1 cellular context compared by ENCODE assay signal in the genomic region with DNA sequence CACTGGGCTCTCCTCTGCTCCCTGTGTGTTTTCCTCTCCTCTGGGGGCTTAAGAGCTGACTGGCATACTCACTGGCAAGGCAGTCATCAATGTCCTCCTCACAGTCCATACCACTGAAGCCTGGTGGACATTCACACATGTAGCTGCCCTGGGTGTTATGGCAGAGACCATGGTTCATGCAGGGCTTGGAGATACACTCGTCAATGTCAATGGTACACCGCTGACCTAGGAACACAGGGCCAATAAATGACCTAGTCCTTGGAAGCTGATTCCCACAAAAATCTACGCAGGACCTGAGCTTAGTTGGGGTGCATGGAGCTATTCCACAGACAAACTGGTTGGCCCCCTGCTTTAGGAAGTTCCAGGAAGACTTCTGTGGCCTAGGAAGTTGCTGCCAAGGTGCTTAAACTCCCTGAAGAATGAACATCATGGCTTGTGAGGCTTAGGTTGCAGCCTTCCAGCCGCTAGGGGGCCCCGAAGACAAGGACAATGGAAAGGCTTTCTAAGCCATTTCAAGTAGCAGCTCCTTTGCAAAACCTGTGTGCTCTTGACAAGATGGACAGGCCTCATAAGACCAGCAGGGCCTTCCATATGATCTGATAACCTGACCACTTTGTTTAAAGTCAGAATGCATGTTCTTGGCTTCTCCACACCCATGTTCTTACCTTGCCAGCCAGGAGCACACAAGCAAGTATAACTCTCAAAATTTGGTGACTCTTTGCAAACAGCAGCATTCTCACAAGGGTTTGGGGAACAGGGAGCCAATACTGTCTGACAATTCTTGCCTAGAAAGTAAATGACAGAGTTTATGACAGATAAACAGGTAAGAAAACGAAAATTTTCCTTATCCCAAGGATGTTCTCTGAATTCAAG.
TF ChIP-seq lines count a peak whose summit lies in the region.

No MANE protein-coding gene starts in this region.

TF ChIP-seq in GM23338, 12 proteins besides CTCF, POLR2A, EP300 and RAD21 (continued from another document):
- TF ChIP-seq ZNF462 (CRISPR knock-in tag; IDR thresholded peaks at IDR 0.05) (no peak), ZNF331 (CRISPR knock-in tag; IDR thresholded peaks at IDR 0.05; ENCODE audit: low read depth) (no peak), EZH2 (IDR thresholded peaks at IDR 0.05; ENCODE audit: low read depth, unreplicated experiment) (no peak)
- TF ChIP-seq, protein P1, sequence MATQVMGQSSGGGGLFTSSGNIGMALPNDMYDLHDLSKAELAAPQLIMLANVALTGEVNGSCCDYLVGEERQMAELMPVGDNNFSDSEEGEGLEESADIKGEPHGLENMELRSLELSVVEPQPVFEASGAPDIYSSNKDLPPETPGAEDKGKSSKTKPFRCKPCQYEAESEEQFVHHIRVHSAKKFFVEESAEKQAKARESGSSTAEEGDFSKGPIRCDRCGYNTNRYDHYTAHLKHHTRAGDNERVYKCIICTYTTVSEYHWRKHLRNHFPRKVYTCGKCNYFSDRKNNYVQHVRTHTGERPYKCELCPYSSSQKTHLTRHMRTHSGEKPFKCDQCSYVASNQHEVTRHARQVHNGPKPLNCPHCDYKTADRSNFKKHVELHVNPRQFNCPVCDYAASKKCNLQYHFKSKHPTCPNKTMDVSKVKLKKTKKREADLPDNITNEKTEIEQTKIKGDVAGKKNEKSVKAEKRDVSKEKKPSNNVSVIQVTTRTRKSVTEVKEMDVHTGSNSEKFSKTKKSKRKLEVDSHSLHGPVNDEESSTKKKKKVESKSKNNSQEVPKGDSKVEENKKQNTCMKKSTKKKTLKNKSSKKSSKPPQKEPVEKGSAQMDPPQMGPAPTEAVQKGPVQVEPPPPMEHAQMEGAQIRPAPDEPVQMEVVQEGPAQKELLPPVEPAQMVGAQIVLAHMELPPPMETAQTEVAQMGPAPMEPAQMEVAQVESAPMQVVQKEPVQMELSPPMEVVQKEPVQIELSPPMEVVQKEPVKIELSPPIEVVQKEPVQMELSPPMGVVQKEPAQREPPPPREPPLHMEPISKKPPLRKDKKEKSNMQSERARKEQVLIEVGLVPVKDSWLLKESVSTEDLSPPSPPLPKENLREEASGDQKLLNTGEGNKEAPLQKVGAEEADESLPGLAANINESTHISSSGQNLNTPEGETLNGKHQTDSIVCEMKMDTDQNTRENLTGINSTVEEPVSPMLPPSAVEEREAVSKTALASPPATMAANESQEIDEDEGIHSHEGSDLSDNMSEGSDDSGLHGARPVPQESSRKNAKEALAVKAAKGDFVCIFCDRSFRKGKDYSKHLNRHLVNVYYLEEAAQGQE (IDR thresholded peaks at IDR 0.05; ENCODE audit: unreplicated experiment), result no peak
- TF ChIP-seq, protein P2, sequence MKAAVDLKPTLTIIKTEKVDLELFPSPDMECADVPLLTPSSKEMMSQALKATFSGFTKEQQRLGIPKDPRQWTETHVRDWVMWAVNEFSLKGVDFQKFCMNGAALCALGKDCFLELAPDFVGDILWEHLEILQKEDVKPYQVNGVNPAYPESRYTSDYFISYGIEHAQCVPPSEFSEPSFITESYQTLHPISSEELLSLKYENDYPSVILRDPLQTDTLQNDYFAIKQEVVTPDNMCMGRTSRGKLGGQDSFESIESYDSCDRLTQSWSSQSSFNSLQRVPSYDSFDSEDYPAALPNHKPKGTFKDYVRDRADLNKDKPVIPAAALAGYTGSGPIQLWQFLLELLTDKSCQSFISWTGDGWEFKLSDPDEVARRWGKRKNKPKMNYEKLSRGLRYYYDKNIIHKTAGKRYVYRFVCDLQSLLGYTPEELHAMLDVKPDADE (IDR thresholded peaks at IDR 0.05), result no peak
